Comparison of ENCODE assay signal across 11 cellular contexts in genomic region chr2:30300456-30301221, GRCh38.
DNase-seq lines count a peak whose midpoint lies in the region; ATAC-seq and TF ChIP-seq lines count a peak whose summit lies in the region.
"Had no signal": no experiment of that assay in that cellular context is flagged by ENCODE, and none has a peak within 500 bp of the region (broad histone marks: within the 10 kb centered on the region; RNA-seq: fewer than 3 reads in every experiment).

No MANE protein-coding gene starts in this region.

- H3K9me3 ChIP-seq in heart left ventricle = no peaks in the 10 kb centered on the region
- H3K9me3 ChIP-seq: prostate gland had no signal

- DNase-seq in EH (ENCODE audit: low read depth) (peak; percentile 93), heart left ventricle (peak in 4 of 5 donors; percentile 32 to 52 (median 42)), H4 (ENCODE audit: low spot score) (no peak), NCI-H1694 (lab: John Stamatoyannopoulos, UW) (no peak)
- no peak for DNase-seq in stimulated activated CD4-positive, alpha-beta T cell treated with anti-CD3 and anti-CD28 coated beads, Interleukin-2, amount 100 ng/mL, for 48 hours
- DNase-seq: dermis blood vessel endothelial cell, T1000 had no signal

- H3K9ac ChIP-seq in rectal smooth muscle tissue (ENCODE audit: low read length) = no peak overlapping the region

- TF ChIP-seq CTCF in heart left ventricle (IDR thresholded peaks at IDR 0.05) = no peak

- TF ChIP-seq POLR2A in heart left ventricle (IDR thresholded peaks at IDR 0.05) = no peak

- intact Hi-C loops in heart left ventricle (cut with DNase I) = loop anchor here in 1 of 10 donors (5.0 kb wide), 1 partner anchor 63 kb away; no protein-coding TSS in a partner anchor

- WGBS in heart left ventricle, 4 donors = 24 to 37% (median 34%) methylated on average over 6 of the region's 6 CpGs

- H3K27ac ChIP-seq in heart left ventricle = peak overlapping the region; percentile 25 to 93 (median 83)
- peak overlapping the region; percentile 82 for H3K27ac ChIP-seq in rectal smooth muscle tissue (ENCODE audit: low read depth, low read length)

- H3K4me3 ChIP-seq in heart left ventricle (peak overlapping the region in 7 of 12 donors; percentile 8 to 42 (median 34)), rectal smooth muscle tissue (ENCODE audit: low read length) (no peak overlapping the region)
- H3K4me3 ChIP-seq: prostate gland had no signal

- ATAC-seq in SK-N-SH treated with all-trans-retinoic acid at 6 μM for 48 hours (peak; percentile 88), heart left ventricle (peak; percentile 77 to 91 (median 89)), HG02678 (IDR thresholded peaks at IDR 0.05; ENCODE audit: unreplicated experiment) (no peak)

- H3K27me3 ChIP-seq in heart left ventricle (no peaks in the 10 kb centered on the region), rectal smooth muscle tissue (ENCODE audit: control insufficient read depth, insufficient read depth, low read length) (no peaks in the 10 kb centered on the region)

- H3K4me1 ChIP-seq in heart left ventricle (peaks cover 0 to 29% (median 17%) of the 10 kb centered on the region in 12 donors), rectal smooth muscle tissue (ENCODE audit: control insufficient read depth, insufficient read depth, low read length) (peaks cover 14% of the 10 kb centered on the region)
- H3K4me1 ChIP-seq: prostate gland had no signal

- no peaks in the 10 kb centered on the region for H3K36me3 ChIP-seq in heart left ventricle
- H3K36me3 ChIP-seq in rectal smooth muscle tissue (ENCODE audit: control insufficient read depth, insufficient read depth, low read length) = no peaks in the 10 kb centered on the region
- H3K36me3 ChIP-seq: prostate gland had no signal

TF ChIP-seq in SK-N-SH treated with all-trans-retinoic acid at 6 μM for 48 hours, 23 proteins besides CTCF, POLR2A, EP300 and RAD21 (continues in another document):
- TF ChIP-seq CREB5 (CRISPR knock-in tag; IDR thresholded peaks at IDR 0.05; ENCODE audit: low read depth) (peak; percentile 99), CSDC2 (CRISPR knock-in tag; IDR thresholded peaks at IDR 0.05) (peak; percentile 93; the same call in 1 of the 2 replicates), POU6F1 (CRISPR knock-in tag; IDR thresholded peaks at IDR 0.05; ENCODE audit: borderline replicate concordance, low read depth) (peak; percentile 48; the same call in 1 of the 2 replicates), ZNF70 (CRISPR knock-in tag; IDR thresholded peaks at IDR 0.05) (peak; percentile 91), SNAI2 (CRISPR knock-in tag; IDR thresholded peaks at IDR 0.05) (no peak; the same call in 1 of the 2 replicates), OSR1 (CRISPR knock-in tag; IDR thresholded peaks at IDR 0.05) (no peak), PATZ1 (CRISPR knock-in tag; IDR thresholded peaks at IDR 0.05; ENCODE audit: borderline replicate concordance) (no peak), ZFP30 (CRISPR knock-in tag; IDR thresholded peaks at IDR 0.05) (peak; percentile 11; the same call in 1 of the 2 replicates), ISL1 (CRISPR knock-in tag; IDR thresholded peaks at IDR 0.05) (peak; percentile 100), RARB (CRISPR knock-in tag; IDR thresholded peaks at IDR 0.05) (no peak; the same call in 1 of the 2 replicates), ZC3H10 (CRISPR knock-in tag; IDR thresholded peaks at IDR 0.05) (no peak; the same call in 1 of the 2 replicates), ESRRG (CRISPR knock-in tag; IDR thresholded peaks at IDR 0.05) (peak; percentile 77), TCF4 (CRISPR knock-in tag; IDR thresholded peaks at IDR 0.05; ENCODE audit: borderline replicate concordance) (peak; percentile 94), ZNF8 (CRISPR knock-in tag; IDR thresholded peaks at IDR 0.05) (0 out of 2 replicates have a peak, but pooled peaks have one; percentile 8), TOX (CRISPR knock-in tag; IDR thresholded peaks at IDR 0.05; ENCODE audit: borderline replicate concordance) (no peak), ARNTL (CRISPR knock-in tag; IDR thresholded peaks at IDR 0.05; ENCODE audit: borderline replicate concordance, low read depth) (no peak; the same call in 1 of the 2 replicates), GLIS3 (CRISPR knock-in tag; IDR thresholded peaks at IDR 0.05) (peak; percentile 84), CSRNP3 (CRISPR knock-in tag; IDR thresholded peaks at IDR 0.05) (peak; percentile 97), PPARA (CRISPR knock-in tag; IDR thresholded peaks at IDR 0.05; ENCODE audit: borderline replicate concordance) (no peak), BACH2 (CRISPR knock-in tag; IDR thresholded peaks at IDR 0.05; ENCODE audit: borderline replicate concordance) (no peak; the same call in 1 of the 2 replicates), TSHZ2 (CRISPR knock-in tag; IDR thresholded peaks at IDR 0.05) (peak; percentile 87; the same call in 1 of the 2 replicates)

Comparison
In these comparisons a context has a peak if more than half of its experiments do, and no peak if none do; other contexts are left out.
1. DNase-seq: peak in EH (single experiment) and heart left ventricle (4 of 5); none in H4 (single experiment), NCI-H1694 (single experiment) and stimulated activated CD4-positive, alpha-beta T cell treated with anti-CD3 and anti-CD28 coated beads, Interleukin-2, amount 100 ng/mL, for 48 hours (0 of 2).